In genomic region chr16:56964243-56965148, GRCh38 we compare ENCODE assay signal across 8 cellular contexts. TPM values are rescaled to one million over a fixed set of nuclear protein-coding genes. Genes with fewer than 3 reads are reported as not detected.
DNase-seq lines count a peak whose midpoint lies in the region; ATAC-seq and TF ChIP-seq lines count a peak whose summit lies in the region.

No MANE protein-coding gene starts in this region.

- no peaks in the 10 kb centered on the region for H3K36me3 Mint-ChIP-seq in natural killer cell
- peaks cover 0 to 2% of the 10 kb centered on the region in 2 donors for H3K36me3 Mint-ChIP-seq in stimulated activated naive B cell treated with anti-CD40 and anti-IgM and Interleukin-4, amounts not matched to agents 10 μg/mL and 1 μg/mL and 100 μg/mL, for 72 hours

- H3K9ac ChIP-seq in OCI-LY3 (ENCODE audit: low read length): peak overlapping the region; percentile 30; the same call in 1 of the 2 replicates

- ATAC-seq in HG02678 (IDR thresholded peaks at IDR 0.05; ENCODE audit: unreplicated experiment) (peak; percentile 67), natural killer cell (peak; percentile 98 to 99 (median 98)), HG02981 (IDR thresholded peaks at IDR 0.05; ENCODE audit: unreplicated experiment) (no peak)
- ATAC-seq in stimulated activated naive B cell treated with anti-CD40 and anti-IgM and Interleukin-4, amounts not matched to agents 10 μg/mL and 1 μg/mL and 100 μg/mL, for 72 hours (replicated peaks): peak; percentile 87 to 88

- H3K27ac ChIP-seq in OCI-LY3 (ENCODE audit: low read length) (no peak overlapping the region), esophagus muscularis mucosa (replicated peaks in 1 of 4) (no peak overlapping the region)

- peaks cover 14% of the 10 kb centered on the region for H3K4me1 ChIP-seq in OCI-LY3 (ENCODE audit: low read length)
- peaks cover 28 to 45% (median 35%) of the 10 kb centered on the region in 4 donors for H3K4me1 ChIP-seq in esophagus muscularis mucosa

- H3K4me1 Mint-ChIP-seq in natural killer cell: peaks cover 12 to 18% of the 10 kb centered on the region in 2 donors
- peaks cover 23 to 50% of the 10 kb centered on the region in 2 donors for H3K4me1 Mint-ChIP-seq in stimulated activated naive B cell treated with anti-CD40 and anti-IgM and Interleukin-4, amounts not matched to agents 10 μg/mL and 1 μg/mL and 100 μg/mL, for 72 hours

- peak overlapping the region; percentile 92 for H2AFZ ChIP-seq in OCI-LY3 (ENCODE audit: low read depth, low read length)

- H3K27me3 ChIP-seq in OCI-LY3 (ENCODE audit: low read depth, low read length): no peaks in the 10 kb centered on the region
- H3K27me3 ChIP-seq in esophagus muscularis mucosa: no peaks in the 10 kb centered on the region

- no peaks in the 10 kb centered on the region for H4K20me1 ChIP-seq in OCI-LY3 (ENCODE audit: insufficient read depth, low read length)

- no peaks in the 10 kb centered on the region for H3K27me3 Mint-ChIP-seq in natural killer cell (ENCODE audit: low read depth in 2 of 2)
- H3K27me3 Mint-ChIP-seq in stimulated activated naive B cell treated with anti-CD40 and anti-IgM and Interleukin-4, amounts not matched to agents 10 μg/mL and 1 μg/mL and 100 μg/mL, for 72 hours: no peaks in the 10 kb centered on the region

- 52% methylated on average over 30 of the region's 30 CpGs for WGBS in esophagus muscularis mucosa

- no peak overlapping the region for H3K4me3 Mint-ChIP-seq in natural killer cell
- no peak overlapping the region for H3K4me3 Mint-ChIP-seq in stimulated activated naive B cell treated with anti-CD40 and anti-IgM and Interleukin-4, amounts not matched to agents 10 μg/mL and 1 μg/mL and 100 μg/mL, for 72 hours

- peak overlapping the region; percentile 53 for H3K4me2 ChIP-seq in OCI-LY3 (ENCODE audit: low read length)

- H3K4me3 ChIP-seq in OCI-LY3 (ENCODE audit: low read length) (0 out of 2 replicates have a peak overlapping the region, but pooled peaks have one; percentile 29), esophagus muscularis mucosa (no peak overlapping the region)

- TF ChIP-seq CTCF in OCI-LY3 (IDR thresholded peaks at IDR 0.05; ENCODE audit: low read depth, low read length) (peak; percentile 100), esophagus muscularis mucosa (IDR thresholded peaks at IDR 0.05) (peak; percentile 54 to 78 (median 57)), natural killer cell (IDR thresholded peaks at IDR 0.05) (peak; percentile 100)

- TF ChIP-seq POLR2A in esophagus muscularis mucosa (IDR thresholded peaks at IDR 0.05; ENCODE audit: low read depth): no peak

- no peaks in the 10 kb centered on the region for H3K79me2 ChIP-seq in OCI-LY3 (ENCODE audit: low read length)

- no peaks in the 10 kb centered on the region for H3K9me3 Mint-ChIP-seq in natural killer cell
- H3K9me3 Mint-ChIP-seq in stimulated activated naive B cell treated with anti-CD40 and anti-IgM and Interleukin-4, amounts not matched to agents 10 μg/mL and 1 μg/mL and 100 μg/mL, for 72 hours: peaks cover 0 to 1% of the 10 kb centered on the region in 2 donors

- no peak for TF ChIP-seq EP300 in esophagus muscularis mucosa (IDR thresholded peaks at IDR 0.05)

- DNase-seq in GM03348 (ENCODE audit: low spot score): peak; percentile 65
- DNase-seq in activated T-cell treated with anti-CD3 and anti-CD28 coated beads for 24 hours (ENCODE audit: low read depth): peak; percentile 89
- DNase-seq in esophagus muscularis mucosa (ENCODE audit: extremely low spot score): peak; percentile 95
- DNase-seq in natural killer cell: peak; percentile 94
- peak; percentile 85 for DNase-seq in stimulated activated naive B cell treated with anti-CD40 and anti-IgM and Interleukin-4, amounts not matched to agents 10 μg/mL and 1 μg/mL and 100 μg/mL, for 72 hours

- H3K36me3 ChIP-seq in OCI-LY3 (replicated peaks; ENCODE audit: low read depth, low read length) (no peaks in the 10 kb centered on the region), esophagus muscularis mucosa (no peaks in the 10 kb centered on the region)

- H3K9me3 ChIP-seq in OCI-LY3 (ENCODE audit: insufficient read depth, low read length) (no peaks in the 10 kb centered on the region), esophagus muscularis mucosa (no peaks in the 10 kb centered on the region)

- intact Hi-C loops in esophagus muscularis mucosa (cut with DNase I): no loop called here
- intact Hi-C loops in natural killer cell (cut with micrococcal nuclease): loop anchor here (1.0 kb wide), 2 partner anchors 81 to 204 kb away; no protein-coding TSS in a partner anchor

- peak overlapping the region; percentile 50 to 66 for H3K27ac Mint-ChIP-seq in natural killer cell
- H3K27ac Mint-ChIP-seq in stimulated activated naive B cell treated with anti-CD40 and anti-IgM and Interleukin-4, amounts not matched to agents 10 μg/mL and 1 μg/mL and 100 μg/mL, for 72 hours: peak overlapping the region; percentile 72

RNA-seq across cellular contexts. Expression of gene CETP, which starts 2.7 kb away (rescaled TPM):
- 1 to 10 TPM in 1 of 4 donors, under 1 TPM in 2, not detected in 1; 0.19 to 1.2 (median 0.52) TPM for total RNA-seq in esophagus muscularis mucosa
- under 1 TPM in 1 of 3 donors, not detected in 2; 0.14 TPM for total RNA-seq in natural killer cell

RNA-seq across cellular contexts. Expression of gene NLRC5, which starts 24.9 kb away (rescaled TPM):
- total RNA-seq in esophagus muscularis mucosa: 10 to 100 TPM; 14.4 to 22.5 (median 16.6) TPM
- 100 to 1,000 TPM; 320 to 563 (median 535) TPM for total RNA-seq in natural killer cell

RNA-seq across cellular contexts. Expression of gene HERPUD1, which starts 32.6 kb away (rescaled TPM):
- total RNA-seq in esophagus muscularis mucosa (10 to 100 TPM; 64.0 to 99.7 (median 71.5) TPM), natural killer cell (100 to 1,000 TPM; 181 to 266 (median 243) TPM)

Comparison
In these comparisons a context has a peak if more than half of its experiments do, and no peak if none do; other contexts are left out.
1. RNA of gene NLRC5, which starts 24.9 kb away (total RNA-seq): 320 to 563 TPM in natural killer cell; 14.4 to 22.5 TPM in esophagus muscularis mucosa; every median in the first group is over 10 times any median in the second.
2. Peak in every context shown above with its lines, with median percentiles within 50 percentile points of each other: DNase-seq and CTCF ChIP-seq.